1 cellular context compared by ENCODE assay signal in genomic region chr2:18559941-18560796, GRCh38.
TF ChIP-seq lines count a peak whose summit lies in the region.

TSS of gene RDH14 (minus strand) at chr2:18560653. CDS start at chr2:18560572, 81 bp downstream.

TF ChIP-seq in WTC11, 78 proteins besides CTCF, POLR2A, EP300 and RAD21 (continued from another document and continues in another):
- TF ChIP-seq ZMAT4 (CRISPR knock-in tag; IDR thresholded peaks at IDR 0.05) (0 out of 2 replicates have a peak, but pooled peaks have one; percentile 18), USF1 (CRISPR knock-in tag; IDR thresholded peaks at IDR 0.05) (peak; percentile 62), STAT6 (CRISPR knock-in tag; conservative IDR thresholded peaks at IDR 0.05; ENCODE audit: low read depth) (no peak), TEAD4 (CRISPR knock-in tag; IDR thresholded peaks at IDR 0.05) (no peak), SMAD4 (CRISPR knock-in tag; IDR thresholded peaks at IDR 0.05) (no peak), ATF6 (CRISPR knock-in tag; IDR thresholded peaks at IDR 0.05) (no peak), SMAD3 (CRISPR knock-in tag; IDR thresholded peaks at IDR 0.05; ENCODE audit: borderline replicate concordance) (0 out of 2 replicates have a peak, but pooled peaks have one; percentile 4), GTF2I (CRISPR knock-in tag; conservative IDR thresholded peaks at IDR 0.05) (no peak), ZNF425 (CRISPR knock-in tag; conservative IDR thresholded peaks at IDR 0.05) (no peak), ZNF416 (CRISPR knock-in tag; IDR thresholded peaks at IDR 0.05) (no peak), GRHL2 (CRISPR knock-in tag; IDR thresholded peaks at IDR 0.05; ENCODE audit: insufficient replicate concordance, severe bottlenecking) (no peak), ZNF317 (CRISPR knock-in tag; IDR thresholded peaks at IDR 0.05; ENCODE audit: borderline replicate concordance, low read depth) (0 out of 2 replicates have a peak, but pooled peaks have one; percentile 10), RORB (CRISPR knock-in tag; IDR thresholded peaks at IDR 0.05) (no peak), SOX15 (CRISPR knock-in tag; IDR thresholded peaks at IDR 0.05) (no peak), NFE2L1 (CRISPR knock-in tag; IDR thresholded peaks at IDR 0.05) (no peak), MXD4 (CRISPR knock-in tag; IDR thresholded peaks at IDR 0.05; ENCODE audit: borderline replicate concordance) (no peak), ZSCAN18 (CRISPR knock-in tag; IDR thresholded peaks at IDR 0.05) (no peak), AFF4 (CRISPR knock-in tag; IDR thresholded peaks at IDR 0.05; ENCODE audit: borderline replicate concordance) (peak; percentile 77; the same call in 1 of the 2 replicates), CBFB (CRISPR knock-in tag; IDR thresholded peaks at IDR 0.05; ENCODE audit: low read depth) (peak; percentile 84; the same call in 1 of the 2 replicates), ZNF232 (CRISPR knock-in tag; IDR thresholded peaks at IDR 0.05) (no peak), ERG (CRISPR knock-in tag; IDR thresholded peaks at IDR 0.05) (no peak), HMGA2 (CRISPR knock-in tag; IDR thresholded peaks at IDR 0.05) (no peak), ZNF396 (CRISPR knock-in tag; IDR thresholded peaks at IDR 0.05; ENCODE audit: borderline replicate concordance) (no peak), JUN (CRISPR knock-in tag; IDR thresholded peaks at IDR 0.05) (no peak), FOXK1 (CRISPR knock-in tag; IDR thresholded peaks at IDR 0.05) (peak; percentile 38; the same call in 1 of the 2 replicates), ATF3 (CRISPR knock-in tag; conservative IDR thresholded peaks at IDR 0.05) (no peak), ZBTB21 (CRISPR knock-in tag; IDR thresholded peaks at IDR 0.05; ENCODE audit: borderline replicate concordance) (no peak), ARID4B (CRISPR knock-in tag; IDR thresholded peaks at IDR 0.05; ENCODE audit: borderline replicate concordance) (peak; percentile 64; the same call in 1 of the 2 replicates), NR2C2 (CRISPR knock-in tag; IDR thresholded peaks at IDR 0.05) (no peak), HMGXB4 (CRISPR knock-in tag; IDR thresholded peaks at IDR 0.05) (peak; percentile 93), ATF1 (CRISPR knock-in tag; IDR thresholded peaks at IDR 0.05) (0 out of 2 replicates have a peak, but pooled peaks have one; percentile 57)
